9 cellular contexts compared by ENCODE assay signal in the genomic region with DNA sequence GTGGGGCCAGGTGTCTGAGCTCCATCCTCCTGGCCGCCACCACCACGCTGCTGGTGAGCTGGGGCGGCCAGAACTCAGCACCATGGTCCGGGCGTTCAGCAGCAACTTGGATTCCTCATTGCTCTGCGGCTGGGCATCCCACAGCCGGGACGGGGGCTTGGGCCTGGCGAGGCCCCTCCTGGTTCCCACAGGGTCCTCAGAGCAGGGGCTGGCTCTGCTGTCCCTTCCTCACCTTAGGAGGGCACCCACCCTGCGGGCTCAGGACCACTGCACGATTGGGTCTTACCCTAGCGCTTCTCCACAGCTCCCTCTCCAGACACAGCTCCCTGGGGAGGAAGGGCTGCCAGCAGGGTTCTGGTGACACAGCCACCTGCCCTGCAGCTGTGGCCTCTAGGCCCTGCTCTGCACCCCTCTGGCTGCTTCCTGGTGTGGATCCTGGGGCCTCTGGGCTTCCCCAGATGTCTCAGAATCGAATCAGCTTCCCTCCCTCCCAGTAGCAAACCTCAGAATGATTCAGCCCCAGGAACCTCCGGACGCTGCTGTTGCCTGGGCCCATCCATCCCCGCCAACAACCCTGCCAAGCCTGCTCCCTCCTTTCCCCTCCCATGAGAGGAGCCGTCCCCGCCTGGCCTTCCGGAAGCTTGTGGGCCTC. TPM values are rescaled to one million over a fixed set of nuclear protein-coding genes. Genes with fewer than 3 reads are reported as not detected.
DNase-seq lines count a peak whose midpoint lies in the region; ATAC-seq and TF ChIP-seq lines count a peak whose summit lies in the region.
"Had no signal": no experiment of that assay in that cellular context is flagged by ENCODE, and none has a peak within 500 bp of the region (broad histone marks: within the 10 kb centered on the region; RNA-seq: fewer than 3 reads in every experiment).

No MANE protein-coding gene starts in this region.

- H3K4me3 ChIP-seq in mesenchymal stem cell (ENCODE audit: insufficient read depth in 1 of 2, low read depth in 1 of 2, low read length in 2 of 2) = peak overlapping the region in 1 of 2 experiments; percentile 27

- no peak overlapping the region for H2AK5ac ChIP-seq in mesenchymal stem cell (ENCODE audit: low read length, severe bottlenecking)

- H3K23ac ChIP-seq in mesenchymal stem cell (ENCODE audit: low read length in 2 of 2) = no peak overlapping the region

- no peak overlapping the region for H3K4me2 ChIP-seq in mesenchymal stem cell (ENCODE audit: low read length, poor library complexity, severe bottlenecking)

- H3K4me3 Mint-ChIP-seq in MCF 10A (ENCODE audit: unreplicated experiment) = peak overlapping the region; percentile 44

- peak overlapping the region in 1 of 2 experiments; percentile 0 for H3K14ac ChIP-seq in mesenchymal stem cell (ENCODE audit: low read length in 2 of 2)

- peak overlapping the region; percentile 72 to 93 for H3K18ac ChIP-seq in mesenchymal stem cell (ENCODE audit: low read depth in 1 of 2, low read length in 2 of 2)

- peak overlapping the region; percentile 93 for H3K27ac Mint-ChIP-seq in MCF 10A (ENCODE audit: low read depth, unreplicated experiment)

- CTCF ChIA-PET in MCF 10A (lab: Yijun Ruan, JAX) = interaction anchor here (0.6 to 2.3 kb wide), 2 partner anchors 275 to 452 kb away, joined by 4 to 10 read pairs; no protein-coding TSS in a partner anchor

- no peak for TF ChIP-seq CTCF in MCF 10A (IDR thresholded peaks at IDR 0.05; ENCODE audit: unreplicated experiment)

- peaks cover 6% of the 10 kb centered on the region for H3K79me1 ChIP-seq in mesenchymal stem cell (replicated peaks; ENCODE audit: low read length, poor library complexity, severe bottlenecking)

- H3K9me3 ChIP-seq in mesenchymal stem cell (ENCODE audit: control insufficient read depth, low read length) = peaks cover 9% of the 10 kb centered on the region

- H3K27me3 Mint-ChIP-seq in MCF 10A (ENCODE audit: insufficient read depth, unreplicated experiment) = no peaks in the 10 kb centered on the region

- DNase-seq in AG20443 (ENCODE audit: low spot score) = peak; percentile 86
- peak; percentile 87 for DNase-seq in M059J (ENCODE audit: low read depth)
- DNase-seq in MCF 10A (ENCODE audit: unreplicated experiment) = peak; percentile 81
- DNase-seq in mesenchymal stem cell = peak; percentile 89
- no peak for DNase-seq in epidermal melanocyte (ENCODE audit: insufficient read length, low spot score)
- no peak for DNase-seq in NCI-H1694 (lab: John Stamatoyannopoulos, UW)
- DNase-seq in Ammon's horn (ENCODE audit: low spot score) = no peak

- peaks cover 64% of the 10 kb centered on the region for H3K4me1 Mint-ChIP-seq in MCF 10A (ENCODE audit: insufficient read depth, unreplicated experiment)

- 61% methylated on average over 19 of the region's 19 CpGs for WGBS in mesenchymal stem cell

- H2BK5ac ChIP-seq in mesenchymal stem cell (ENCODE audit: low read depth, low read length, poor library complexity, severe bottlenecking) = peak overlapping the region; percentile 10

- H3K36me3 Mint-ChIP-seq in MCF 10A (ENCODE audit: insufficient read depth, unreplicated experiment) = no peaks in the 10 kb centered on the region

- peaks cover 7% of the 10 kb centered on the region for H3K9me3 Mint-ChIP-seq in MCF 10A (ENCODE audit: unreplicated experiment)

- H2AFZ ChIP-seq in mesenchymal stem cell (ENCODE audit: low read depth, low read length) = no peak overlapping the region

- peaks cover 39% of the 10 kb centered on the region for H3K4me1 ChIP-seq in mesenchymal stem cell (ENCODE audit: control insufficient read depth, insufficient read depth, low read depth, low read length)

- peak overlapping the region; percentile 12 for H2BK120ac ChIP-seq in mesenchymal stem cell (ENCODE audit: low read depth, low read length)

- no TSS peak for BruUV-seq in MCF 10A (replicated peaks; lab: Mats Ljungman, UMichigan)

- H3K9ac ChIP-seq in mesenchymal stem cell (ENCODE audit: low read length) = no peak overlapping the region

- H2BK12ac ChIP-seq in mesenchymal stem cell (ENCODE audit: low read length in 2 of 2) = peak overlapping the region; percentile 2 to 67

- H4K91ac ChIP-seq in mesenchymal stem cell (ENCODE audit: low read length) = peak overlapping the region; percentile 99

- H3K27ac ChIP-seq in mesenchymal stem cell (ENCODE audit: low read length, poor library complexity, severe bottlenecking) = peak overlapping the region; percentile 65

- peaks cover 0 to 28% of the 10 kb centered on the region in 2 experiments for H3K27me3 ChIP-seq in mesenchymal stem cell (ENCODE audit: control insufficient read depth in 1 of 2, insufficient read depth in 1 of 2, low read length in 2 of 2)

- H2BK15ac ChIP-seq in mesenchymal stem cell (ENCODE audit: low read depth, poor library complexity, severe bottlenecking) = no peak overlapping the region

- H4K8ac ChIP-seq in mesenchymal stem cell (ENCODE audit: low read length) = peak overlapping the region; percentile 96

- intact Hi-C loops in MCF 10A (cut with micrococcal nuclease) = no loop called here

- H3K36me3 ChIP-seq in mesenchymal stem cell (ENCODE audit: control insufficient read depth in 1 of 2, insufficient read depth in 2 of 2, low read depth in 1 of 2, low read length in 2 of 2) = no peaks in the 10 kb centered on the region

- no peak for ATAC-seq in HG03469 (IDR thresholded peaks at IDR 0.05; ENCODE audit: unreplicated experiment)

- POLR2A ChIA-PET in MCF 10A (lab: Yijun Ruan, JAX) = interaction anchor here (0.9 to 3.2 kb wide), 3 partner anchors 74 to 117 kb away, joined by 4 to 15 read pairs (median 5); no protein-coding TSS in a partner anchor

- peak overlapping the region; percentile 6 to 68 for H3K4ac ChIP-seq in mesenchymal stem cell (ENCODE audit: low read depth in 1 of 2, low read length in 2 of 2)

RNA-seq across cellular contexts. Expression of gene CRYAA, which starts 25.0 kb away (rescaled TPM):
- total RNA-seq in M059J (2014; rRNA removed; shearing (Covaris generic)) = not detected in 2 replicates
- not detected in 2 replicates for total RNA-seq in MCF 10A (2022)
- not detected for polyA plus RNA-seq in mesenchymal stem cell (2013, experiment 1 of 2)
- polyA plus RNA-seq in mesenchymal stem cell (2013, experiment 2 of 2) = not detected
- total RNA-seq: glomerular endothelial cell had no signal

Comparison
In these comparisons a context has a peak if more than half of its experiments do, and no peak if none do; other contexts are left out.
1. DNase-seq: peak in AG20443 (single experiment), M059J (single experiment), MCF 10A (single experiment) and mesenchymal stem cell (single experiment); none in epidermal melanocyte (single experiment), NCI-H1694 (single experiment) and Ammon's horn (single experiment).